17 cellular contexts compared by ENCODE assay signal in the genomic region with DNA sequence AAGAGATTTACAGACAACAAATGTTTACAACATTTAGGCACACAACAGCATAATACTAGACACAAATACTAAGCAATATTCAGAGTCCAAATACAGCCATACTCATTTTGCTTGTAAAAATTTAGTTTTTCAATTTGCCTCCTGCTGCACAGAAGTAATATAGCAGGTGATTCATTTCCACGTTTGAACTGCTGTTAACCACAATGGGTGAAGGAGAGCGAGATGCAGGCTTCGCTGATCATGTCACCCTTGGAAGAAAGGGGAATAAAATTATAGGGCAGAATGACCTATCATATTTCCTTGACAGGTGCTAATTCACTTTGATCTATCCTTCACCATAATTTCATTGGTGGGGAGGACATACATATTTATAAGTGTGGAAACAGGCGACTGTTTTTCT.
A peak's percentile ranks its signal among the peaks of the same experiment; 100 is the strongest.
DNase-seq lines count a peak whose midpoint lies in the region; ATAC-seq and TF ChIP-seq lines count a peak whose summit lies in the region.
"Had no signal": no experiment of that assay in that cellular context is flagged by ENCODE, and none has a peak within 500 bp of the region (broad histone marks: within the 10 kb centered on the region; RNA-seq: fewer than 3 reads in every experiment).

No MANE protein-coding gene starts in this region.

- no peak overlapping the region for H3K9ac ChIP-seq in neural cell (ENCODE audit: low read length)

- no peak overlapping the region for H3K4me3 ChIP-seq in neural cell (ENCODE audit: low read length)
- no peak overlapping the region for H3K4me3 ChIP-seq in effector memory CD4-positive, alpha-beta T cell (ENCODE audit: insufficient read depth, low read depth, low read length, poor library complexity, severe bottlenecking)
- H3K4me3 ChIP-seq: GM12878 had no signal

- H3K79me2 ChIP-seq in neural cell (replicated peaks; ENCODE audit: insufficient read depth, low read length), result no peaks in the 10 kb centered on the region

- no peaks in the 10 kb centered on the region for H4K20me1 ChIP-seq in neural cell (ENCODE audit: insufficient read depth)

- no peak for TF ChIP-seq EP300 in neural cell (conservative IDR thresholded peaks at IDR 0.05; ENCODE audit: poor library complexity, severe bottlenecking)

- peak; percentile 46 for TF ChIP-seq RAD21 in neural cell (conservative IDR thresholded peaks at IDR 0.05)

- DNase-seq in NCI-H1436 (lab: John Stamatoyannopoulos, UW) (peak; percentile 6), NCI-H1436 treated with DMSO at 0.1 percent for 48 hours (lab: John Stamatoyannopoulos, UW) (no peak), NCI-H1105 treated with DMSO at 0.1 percent for 48 hours (lab: John Stamatoyannopoulos, UW) (peak; percentile 93), astrocyte of the hippocampus (ENCODE audit: low read depth, low spot score) (peak; percentile 62), NCI-H2029 treated with DMSO at 0.1 percent for 48 hours (lab: John Stamatoyannopoulos, UW) (no peak)
- DNase-seq in effector memory CD4-positive, alpha-beta T cell, result no peak
- DNase-seq: activated CD4-positive, alpha-beta T cell treated with anti-CD3 and anti-CD28 coated beads for 1 hour; activated CD8-positive, alpha-beta memory T cell treated with anti-CD3 and anti-CD28 coated beads, Interleukin-2, amount 10 ng/mL, durations not matched to agents 7 days and 5 days; activated gamma-delta T cell treated with Interleukin-2 at 50 U/mL for 16 hours; brain microvascular endothelial cell; CD4-positive, alpha-beta T cell; MV-4-11; NCI-H774; stimulated activated naive CD4-positive, alpha-beta T cell had no signal

- H2AFZ ChIP-seq in neural cell (ENCODE audit: low read depth, low read length), result no peak overlapping the region

- H3K27me3 ChIP-seq in neural cell (ENCODE audit: insufficient read depth, low read depth, low read length), result no peaks in the 10 kb centered on the region
- no peaks in the 10 kb centered on the region for H3K27me3 ChIP-seq in effector memory CD4-positive, alpha-beta T cell (replicated peaks; ENCODE audit: control insufficient read depth, insufficient read depth, low read length, poor library complexity, severe bottlenecking)
- H3K27me3 ChIP-seq: brain microvascular endothelial cell had no signal

- H3F3A ChIP-seq in neural cell (ENCODE audit: insufficient read depth, low read length, poor library complexity, severe bottlenecking), result no peaks in the 10 kb centered on the region

- no peak for ATAC-seq in HG03196 (IDR thresholded peaks at IDR 0.05; ENCODE audit: unreplicated experiment)
- ATAC-seq: activated CD8-positive, alpha-beta memory T cell treated with anti-CD3 and anti-CD28 coated beads, Interleukin-2, amount 10 ng/mL, durations not matched to agents 7 days and 5 days; GM12878 had no signal

- no peaks in the 10 kb centered on the region for H3K4me1 ChIP-seq in effector memory CD4-positive, alpha-beta T cell (ENCODE audit: control insufficient read depth, insufficient read depth, low read length, poor library complexity, severe bottlenecking)

- TF ChIP-seq CTCF in neural cell (IDR thresholded peaks at IDR 0.05; ENCODE audit: poor library complexity, severe bottlenecking), result peak; percentile 62

- H3K9me2 ChIP-seq in neural cell (ENCODE audit: insufficient read depth, low read length), result no peaks in the 10 kb centered on the region

- H3K36me3 ChIP-seq in neural cell (ENCODE audit: insufficient read depth, low read length), result no peaks in the 10 kb centered on the region
- no peaks in the 10 kb centered on the region for H3K36me3 ChIP-seq in effector memory CD4-positive, alpha-beta T cell (ENCODE audit: control insufficient read depth, insufficient read depth, low read length)
- H3K36me3 ChIP-seq: brain microvascular endothelial cell had no signal

- no peak overlapping the region for H3K27ac ChIP-seq in neural cell (ENCODE audit: low read length)
- no peak overlapping the region for H3K27ac ChIP-seq in effector memory CD4-positive, alpha-beta T cell (ENCODE audit: insufficient read depth, low read length, poor library complexity, severe bottlenecking)
- H3K27ac ChIP-seq: brain microvascular endothelial cell had no signal

- no peak overlapping the region for H3K4me2 ChIP-seq in neural cell (ENCODE audit: low read length)

- H3K9me3 ChIP-seq in neural cell (ENCODE audit: low read length), result no peaks in the 10 kb centered on the region
- H3K9me3 ChIP-seq in effector memory CD4-positive, alpha-beta T cell (ENCODE audit: control insufficient read depth, low read length), result no peaks in the 10 kb centered on the region

TF ChIP-seq in neural cell, 6 proteins besides CTCF, POLR2A, EP300 and RAD21:
- TF ChIP-seq MXI1 (conservative IDR thresholded peaks at IDR 0.05; ENCODE audit: poor library complexity, severe bottlenecking) (no peak), TAF1 (IDR thresholded peaks at IDR 0.05; ENCODE audit: low read depth) (no peak), SMC3 (conservative IDR thresholded peaks at IDR 0.05; ENCODE audit: poor library complexity) (peak; percentile 61), POLR2AphosphoS5 (IDR thresholded peaks at IDR 0.05) (peak; percentile 46)

Comparison
In these comparisons a context has a peak if more than half of its experiments do, and no peak if none do; other contexts are left out.
1. DNase-seq: peak in NCI-H1436 (single experiment), NCI-H1105 treated with DMSO at 0.1 percent for 48 hours (single experiment) and astrocyte of the hippocampus (single experiment); none in NCI-H1436 treated with DMSO at 0.1 percent for 48 hours (single experiment), NCI-H2029 treated with DMSO at 0.1 percent for 48 hours (single experiment) and effector memory CD4-positive, alpha-beta T cell (0 of 3).